6 cellular contexts compared by ENCODE assay signal in the genomic region with DNA sequence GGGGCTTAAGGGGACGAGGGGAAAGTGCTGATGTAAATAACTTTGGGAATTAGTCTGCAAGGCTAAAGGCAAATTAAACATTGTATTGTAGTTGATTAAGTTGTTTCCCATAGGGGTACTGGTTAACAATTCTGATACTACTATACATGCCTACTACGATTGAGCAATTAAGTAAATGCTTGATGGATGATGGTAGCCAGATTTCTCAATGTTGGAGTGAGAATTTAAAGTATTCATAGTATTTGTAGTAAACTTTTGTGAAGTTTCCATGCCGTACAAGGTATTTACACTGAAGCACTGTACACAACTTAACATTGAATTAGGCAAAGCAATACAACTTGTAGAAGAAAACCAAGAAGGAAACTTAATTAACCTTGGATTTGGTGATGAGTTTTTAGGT.
"Had no signal": no experiment of that assay in that cellular context is flagged by ENCODE, and none has a peak within 500 bp of the region (broad histone marks: within the 10 kb centered on the region; RNA-seq: fewer than 3 reads in every experiment).

No MANE protein-coding gene starts in this region.

- H3K27ac ChIP-seq: HL-60 had no signal

- ATAC-seq: HepG2, K562 had no signal

- H3K27me3 Mint-ChIP-seq: IgD-negative memory B cell had no signal

- H3K4me1 Mint-ChIP-seq: IgD-negative memory B cell had no signal

- H3K36me3 Mint-ChIP-seq: IgD-negative memory B cell had no signal

- DNase-seq: IMR-90, KBM-7 had no signal

- H3K27ac Mint-ChIP-seq: IgD-negative memory B cell had no signal

- H3K4me3 Mint-ChIP-seq: IgD-negative memory B cell had no signal

- H3K4me3 ChIP-seq: K562 had no signal
